7 cellular contexts compared by ENCODE assay signal in the genomic region with DNA sequence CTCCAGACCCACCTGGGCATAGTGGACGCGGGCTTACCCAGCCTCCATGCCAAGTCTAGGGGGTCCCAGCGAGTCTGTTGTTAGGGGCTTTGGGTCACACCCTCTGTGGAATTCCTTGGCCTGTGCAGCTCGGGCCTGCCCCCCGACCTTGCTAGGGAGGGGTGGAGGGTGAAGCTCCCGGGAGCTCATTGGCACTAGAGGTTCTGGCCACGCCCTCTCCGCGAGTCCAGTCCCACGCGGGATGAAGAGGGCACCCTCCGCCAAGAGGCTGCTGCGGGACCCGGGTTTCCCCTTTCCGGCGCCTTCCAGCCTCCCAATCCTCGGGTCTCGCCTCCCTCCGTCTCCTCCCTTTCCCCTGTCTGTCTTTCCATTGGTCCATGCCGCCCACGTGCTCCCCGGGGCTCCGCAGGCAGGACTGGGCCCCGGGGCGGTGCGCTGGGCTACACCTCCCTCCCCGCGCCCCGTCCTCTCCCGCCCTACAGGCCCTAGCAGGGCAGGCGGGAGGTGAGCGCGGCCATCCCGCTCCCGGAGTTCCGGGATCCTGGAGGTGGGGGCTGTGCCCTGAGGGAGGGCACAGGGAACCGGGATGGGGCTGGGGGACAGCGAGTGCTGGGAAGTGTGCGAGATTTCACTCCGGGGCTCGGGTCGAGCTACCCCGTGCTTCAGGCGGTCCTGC. TPM values are rescaled to one million over a fixed set of nuclear protein-coding genes. Genes with fewer than 3 reads are reported as not detected.
DNase-seq lines count a peak whose midpoint lies in the region; ATAC-seq and TF ChIP-seq lines count a peak whose summit lies in the region.

No MANE protein-coding gene starts in this region.

- peak overlapping the region; percentile 97 for H3K4me3 ChIP-seq in hepatocyte

- DNase-seq in NCI-H2029 treated with DMSO at 0.1 percent for 48 hours (lab: John Stamatoyannopoulos, UW) (peak; percentile 83), T1000 (lab: John Stamatoyannopoulos, UW) (peak; percentile 90), astrocyte of the hippocampus (ENCODE audit: low read depth, low spot score) (peak; percentile 98), hepatocyte (ENCODE audit: low spot score) (peak; percentile 97), retina (peak; percentile 93)

- no peaks in the 10 kb centered on the region for H3K9me3 ChIP-seq in hepatocyte (ENCODE audit: low read depth)

- WGBS in hepatocyte (ENCODE audit: low lambda C conversion rate, missing lambda C conversion rate) = 1% methylated on average over 37 of the region's 44 CpGs

- ATAC-seq in GM18502 (IDR thresholded peaks at IDR 0.05; ENCODE audit: poor library complexity, unreplicated experiment) = peak; percentile 64
- ATAC-seq in HG02973 (IDR thresholded peaks at IDR 0.05; ENCODE audit: unreplicated experiment) = peak; percentile 56

- peak overlapping the region; percentile 87 for H3K4me2 ChIP-seq in hepatocyte

- H2AFZ ChIP-seq in hepatocyte = peak overlapping the region; percentile 59

- no peaks in the 10 kb centered on the region for H3K36me3 ChIP-seq in hepatocyte (replicated peaks; ENCODE audit: insufficient read depth, low read depth)

- H4K20me1 ChIP-seq in hepatocyte (ENCODE audit: insufficient read depth, poor library complexity, severe bottlenecking) = peaks cover 11% of the 10 kb centered on the region

- H3K27ac ChIP-seq in hepatocyte = peak overlapping the region; percentile 94

- H3K9me2 ChIP-seq in hepatocyte (replicated peaks; ENCODE audit: insufficient read depth) = no peaks in the 10 kb centered on the region

- peaks cover 21% of the 10 kb centered on the region for H3K4me1 ChIP-seq in hepatocyte (ENCODE audit: insufficient read depth)

- no peaks in the 10 kb centered on the region for H3K27me3 ChIP-seq in hepatocyte

- TF ChIP-seq CTCF in hepatocyte (IDR thresholded peaks at IDR 0.05; ENCODE audit: poor library complexity) = no peak

- H3K79me2 ChIP-seq in hepatocyte = peaks cover 25% of the 10 kb centered on the region

RNA-seq across cellular contexts. Expression of gene RUSC1, which starts 3.5 kb away (rescaled TPM):
- total RNA-seq in hepatocyte = 22.3 and 25.2 TPM in 2 replicates
- polyA plus RNA-seq in hepatocyte = 34.9 and 48.4 TPM in 2 replicates

RNA-seq across cellular contexts. Expression of gene FDPS, which starts 15.5 kb away (rescaled TPM):
- total RNA-seq in hepatocyte = 284 and 313 TPM in 2 replicates
- polyA plus RNA-seq in hepatocyte = 336 and 347 TPM in 2 replicates

RNA-seq across cellular contexts. Expression of gene PKLR, which starts 22.9 kb away (rescaled TPM):
- total RNA-seq in hepatocyte = 12.8 and 13.3 TPM in 2 replicates
- 4.7 and 10.9 TPM in 2 replicates for polyA plus RNA-seq in hepatocyte

RNA-seq across cellular contexts. Expression of gene HCN3, which starts 46.9 kb away (rescaled TPM):
- 1.5 and 4.3 TPM in 2 replicates for total RNA-seq in hepatocyte
- 5.6 and 8.2 TPM in 2 replicates for polyA plus RNA-seq in hepatocyte

RNA-seq across cellular contexts. Expression of gene CLK2, which starts 50.9 kb away (rescaled TPM):
- 18.6 and 26.1 TPM in 2 replicates for total RNA-seq in hepatocyte
- polyA plus RNA-seq in hepatocyte = 48.7 and 53.8 TPM in 2 replicates

Comparison
In these comparisons a context has a peak if more than half of its experiments do, and no peak if none do; other contexts are left out.
1. Peak in every context shown above with its lines: DNase-seq, ATAC-seq, H3K4me3 ChIP-seq and H3K27ac ChIP-seq.